In genomic region chr22:37610153-37610475, GRCh38 we compare ENCODE assay signal across 10 cellular contexts. TPM values are rescaled to one million over a fixed set of nuclear protein-coding genes. Genes with fewer than 3 reads are reported as not detected.
DNase-seq lines count a peak whose midpoint lies in the region; ATAC-seq and TF ChIP-seq lines count a peak whose summit lies in the region.
"Not testable (repeated sequence)": the region's sequence is repeated elsewhere in the genome, so short reads cannot be mapped to it uniquely, and the experiment has no call there.
"Had no signal": no experiment of that assay in that cellular context is flagged by ENCODE, and none has a peak within 500 bp of the region (broad histone marks: within the 10 kb centered on the region; RNA-seq: fewer than 3 reads in every experiment).

No MANE protein-coding gene starts in this region.

- peaks cover 32% of the 10 kb centered on the region for H3K79me2 ChIP-seq in PC-9 (ENCODE audit: low read depth)

- not testable (repeated sequence) for TF ChIP-seq CTCF in AG04450 (IDR thresholded peaks at IDR 0.05; ENCODE audit: low read depth, low read length); PC-9 (conservative IDR thresholded peaks at IDR 0.05); chondrocyte (IDR thresholded peaks at IDR 0.05); heart right ventricle (IDR thresholded peaks at IDR 0.05)

- H3K4me3 Mint-ChIP-seq in activated T-cell treated with anti-CD3 and anti-CD28 coated beads, Interleukin-2, amount 50 U/mL, for 24 hours = peak overlapping the region; percentile 99
- peak overlapping the region; percentile 88 for H3K4me3 Mint-ChIP-seq in chondrocyte (ENCODE audit: unreplicated experiment)
- H3K4me3 Mint-ChIP-seq in naive B cell = peak overlapping the region; percentile 86 to 97 (median 92)
- peak overlapping the region; percentile 95 for H3K4me3 Mint-ChIP-seq in stimulated activated memory B cell treated with anti-CD40 and anti-IgM and Interleukin-4, amounts not matched to agents 10 μg/mL and 1 μg/mL and 100 μg/mL, for 72 hours

- H3K4me1 ChIP-seq in PC-9 (replicated peaks; ENCODE audit: insufficient read depth) (peaks cover 40% of the 10 kb centered on the region), heart right ventricle (peaks cover 7 to 50% (median 36%) of the 10 kb centered on the region in 9 donors)

- H3K27ac Mint-ChIP-seq in activated T-cell treated with anti-CD3 and anti-CD28 coated beads, Interleukin-2, amount 50 U/mL, for 24 hours = peak overlapping the region; percentile 95
- peak overlapping the region; percentile 93 for H3K27ac Mint-ChIP-seq in chondrocyte (ENCODE audit: unreplicated experiment)
- peak overlapping the region in 4 of 6 donors; percentile 71 to 97 (median 80) for H3K27ac Mint-ChIP-seq in naive B cell
- H3K27ac Mint-ChIP-seq in stimulated activated memory B cell treated with anti-CD40 and anti-IgM and Interleukin-4, amounts not matched to agents 10 μg/mL and 1 μg/mL and 100 μg/mL, for 72 hours = peak overlapping the region; percentile 99

- not testable (repeated sequence) for H2AFZ ChIP-seq in PC-9

- not testable (repeated sequence) for H3K36me3 ChIP-seq in H7 (replicated peaks; ENCODE audit: control insufficient read depth, insufficient read depth, low read length); PC-9 (ENCODE audit: low read depth)
- peaks cover 0 to 15% (median 7%) of the 10 kb centered on the region in 9 donors for H3K36me3 ChIP-seq in heart right ventricle

- POLR2A ChIA-PET in AG04450 (lab: Yijun Ruan, JAX) = interaction anchor here (0.6 to 2.7 kb wide), 5 partner anchors 9 to 98 kb away, joined by 3 to 15 read pairs (median 3); partner anchors contain the start of gene LGALS1
- POLR2A ChIA-PET in PC-9 (lab: Charles Lee; ENCODE audit: unreplicated experiment) = not testable (repeated sequence)

- H3K4me2 ChIP-seq in PC-9 = peak overlapping the region; percentile 93

- H3K27me3 Mint-ChIP-seq in activated T-cell treated with anti-CD3 and anti-CD28 coated beads, Interleukin-2, amount 50 U/mL, for 24 hours; chondrocyte (ENCODE audit: low read depth); stimulated activated memory B cell treated with anti-CD40 and anti-IgM and Interleukin-4, amounts not matched to agents 10 μg/mL and 1 μg/mL and 100 μg/mL, for 72 hours: not testable (repeated sequence)
- H3K27me3 Mint-ChIP-seq in naive B cell = peaks cover 4 to 10% (median 9%) of the 10 kb centered on the region in 3 donors

- H3K27me3 ChIP-seq in AG04450 (ENCODE audit: control insufficient read depth, insufficient read depth, low read length); H7 (ENCODE audit: control insufficient read depth, insufficient read depth, low read length); PC-9 (ENCODE audit: insufficient read depth, low read depth); heart right ventricle: not testable (repeated sequence)

- H3K4me1 Mint-ChIP-seq in activated T-cell treated with anti-CD3 and anti-CD28 coated beads, Interleukin-2, amount 50 U/mL, for 24 hours (ENCODE audit: low read depth) = peaks cover 45% of the 10 kb centered on the region
- H3K4me1 Mint-ChIP-seq in chondrocyte (ENCODE audit: low read depth) = peaks cover 39% of the 10 kb centered on the region
- peaks cover 25 to 41% (median 37%) of the 10 kb centered on the region in 3 donors for H3K4me1 Mint-ChIP-seq in naive B cell
- H3K4me1 Mint-ChIP-seq in stimulated activated memory B cell treated with anti-CD40 and anti-IgM and Interleukin-4, amounts not matched to agents 10 μg/mL and 1 μg/mL and 100 μg/mL, for 72 hours = peaks cover 45% of the 10 kb centered on the region

- peaks cover 37% of the 10 kb centered on the region for H3K36me3 Mint-ChIP-seq in activated T-cell treated with anti-CD3 and anti-CD28 coated beads, Interleukin-2, amount 50 U/mL, for 24 hours (ENCODE audit: low read depth)
- H3K36me3 Mint-ChIP-seq in chondrocyte (ENCODE audit: low read depth); naive B cell: not testable (repeated sequence)
- H3K36me3 Mint-ChIP-seq in stimulated activated memory B cell treated with anti-CD40 and anti-IgM and Interleukin-4, amounts not matched to agents 10 μg/mL and 1 μg/mL and 100 μg/mL, for 72 hours = peaks cover 25% of the 10 kb centered on the region

- H3K4me3 ChIP-seq in AG04450 (ENCODE audit: low read depth, low read length) = peak overlapping the region; percentile 82
- peak overlapping the region; percentile 90; the same call in 1 of the 2 replicates for H3K4me3 ChIP-seq in H7 (ENCODE audit: insufficient read depth, low read depth, low read length)
- peak overlapping the region; percentile 60 for H3K4me3 ChIP-seq in PC-9
- H3K4me3 ChIP-seq in heart right ventricle = peak overlapping the region in 7 of 10 donors; percentile 77 to 97 (median 86)

- CTCF ChIA-PET in AG04450 (lab: Charles Lee) (interaction anchor here (1.0 kb wide), 1 partner anchor 33 kb away, joined by 3 read pairs; no protein-coding TSS in a partner anchor), PC-9 (lab: Charles Lee) (interaction anchor here (0.6 kb wide), 1 partner anchor 293 kb away, joined by 18 read pairs; no protein-coding TSS in a partner anchor)

- ATAC-seq in heart right ventricle; naive B cell (ENCODE audit: low read depth in 2 of 2); stimulated activated memory B cell treated with anti-CD40 and anti-IgM and Interleukin-4, amounts not matched to agents 10 μg/mL and 1 μg/mL and 100 μg/mL, for 72 hours: not testable (repeated sequence)

- WGBS in heart right ventricle, 2 donors = 81 to 82% methylated on average over 3 of the region's 3 CpGs

- not testable (repeated sequence) for H3K9me3 Mint-ChIP-seq in activated T-cell treated with anti-CD3 and anti-CD28 coated beads, Interleukin-2, amount 50 U/mL, for 24 hours; chondrocyte (ENCODE audit: low read depth); naive B cell; stimulated activated memory B cell treated with anti-CD40 and anti-IgM and Interleukin-4, amounts not matched to agents 10 μg/mL and 1 μg/mL and 100 μg/mL, for 72 hours

- BruUV-seq in PC-9 (replicated peaks; lab: Mats Ljungman, UMichigan) = not testable (repeated sequence)

- intact Hi-C loops in PC-9 (cut with micrococcal nuclease; ENCODE audit: unreplicated experiment); heart right ventricle (cut with DNase I): not testable (repeated sequence)

- not testable (repeated sequence) for DNase-seq in AG04450 (ENCODE audit: low read depth, low spot score); H7; PC-9; activated T-cell treated with anti-CD3 and anti-CD28 coated beads, Interleukin-2, amount 50 U/mL, for 24 hours; chondrocyte (ENCODE audit: low spot score); heart right ventricle; naive B cell

- H3K27ac ChIP-seq in AG04450 (ENCODE audit: low read depth, low read length) = not testable (repeated sequence)
- 0 out of 2 replicates have a peak overlapping the region, but pooled peaks have one; percentile 99 for H3K27ac ChIP-seq in PC-9
- H3K27ac ChIP-seq in heart right ventricle = peak overlapping the region in 6 of 10 donors; percentile 95 to 98 (median 96)

- not testable (repeated sequence) for H3K9me2 ChIP-seq in PC-9 (ENCODE audit: insufficient read depth)

- H3F3A ChIP-seq in PC-9 (ENCODE audit: insufficient read depth, low read depth) = peaks cover 19% of the 10 kb centered on the region

- H3K9me3 ChIP-seq in AG04450 (ENCODE audit: control insufficient read depth, insufficient read depth, low read length); PC-9 (ENCODE audit: insufficient read depth, low read depth); heart right ventricle: not testable (repeated sequence)

- H4K20me1 ChIP-seq in PC-9 (ENCODE audit: insufficient read depth) = not testable (repeated sequence)

RNA-seq across cellular contexts. Expression of gene GGA1, which starts 1.5 kb away (rescaled TPM):
- polyA plus RNA-seq in AG04450 (2011; rRNA removed) = 24.7 and 26.1 TPM in 2 replicates
- polyA minus RNA-seq in AG04450 (2011; rRNA and poly(A)+ RNA removed) = 23.2 and 24.4 TPM in 2 replicates
- total RNA-seq in H7 (2014; rRNA removed; shearing (Covaris generic)) = 67.9 and 98.6 TPM in 2 replicates
- total RNA-seq in PC-9 (2021) = 99.2 and 102 TPM in 2 replicates
- total RNA-seq in chondrocyte = 32.0 to 35.9 TPM (median 34.8 TPM) in 3 replicates
- 10 to 100 TPM; 22.9 to 32.6 (median 25.4) TPM for total RNA-seq in heart right ventricle
- polyA plus RNA-seq in heart right ventricle = 10 to 100 TPM; 31.0 to 39.7 TPM
- 10 to 100 TPM; 15.5 to 28.9 (median 24.2) TPM for polyA plus RNA-seq in naive B cell (ENCODE audit: low read depth in 6 of 6)

RNA-seq across cellular contexts. Expression of gene SH3BP1, which starts 29.4 kb away (rescaled TPM):
- polyA plus RNA-seq in AG04450 (2011; rRNA removed) (8.4 and 11.3 TPM in 2 replicates), heart right ventricle (1 to 10 TPM; 1.4 to 1.5 TPM), naive B cell (ENCODE audit: low read depth in 6 of 6) (1 to 10 TPM; 2.7 to 8.0 (median 3.2) TPM)
- polyA minus RNA-seq in AG04450 (2011; rRNA and poly(A)+ RNA removed) = 12.8 and 14.4 TPM in 2 replicates
- 30.0 and 35.2 TPM in 2 replicates for total RNA-seq in H7 (2014; rRNA removed; shearing (Covaris generic))
- total RNA-seq in PC-9 (2021) (52.1 and 60.5 TPM in 2 replicates), chondrocyte (1.6 to 2.7 TPM (median 2.4 TPM) in 3 replicates), heart right ventricle (1 to 10 TPM in 8 of 10 donors, under 1 TPM in 2; 0.50 to 9.3 (median 2.7) TPM)

RNA-seq across cellular contexts. Expression of gene LGALS2, which starts 30.2 kb away (rescaled TPM):
- not detected in 2 replicates for polyA plus RNA-seq in AG04450 (2011; rRNA removed)
- polyA minus RNA-seq in AG04450 (2011; rRNA and poly(A)+ RNA removed) = not detected in 2 replicates
- total RNA-seq in H7 (2014; rRNA removed; shearing (Covaris generic)) = not detected in 2 replicates
- not detected in 2 replicates for total RNA-seq in PC-9 (2021)
- total RNA-seq in chondrocyte = not detected in 3 replicates
- total RNA-seq in heart right ventricle = 1 to 10 TPM in 1 of 10 donors, under 1 TPM in 2, not detected in 7; 0.53 to 6.5 (median 0.61) TPM
- polyA plus RNA-seq in heart right ventricle = not detected
- 1 to 10 TPM in 1 of 6 donors, under 1 TPM in 3, not detected in 2; 0.60 to 2.6 (median 0.66) TPM for polyA plus RNA-seq in naive B cell (ENCODE audit: low read depth in 6 of 6)
- total RNA-seq: bronchial epithelial cell, M059J had no signal

RNA-seq across cellular contexts. Expression of gene PDXP, which starts 48.4 kb away (rescaled TPM):
- polyA plus RNA-seq in AG04450 (2011; rRNA removed) = 11.7 and 17.7 TPM in 2 replicates
- 6.3 and 9.7 TPM in 2 replicates for polyA minus RNA-seq in AG04450 (2011; rRNA and poly(A)+ RNA removed)
- total RNA-seq in H7 (2014; rRNA removed; shearing (Covaris generic)) = 54.1 and 60.9 TPM in 2 replicates
- total RNA-seq in PC-9 (2021) = 10.9 and 13.5 TPM in 2 replicates
- 14.8 to 17.2 TPM (median 15.2 TPM) in 3 replicates for total RNA-seq in chondrocyte
- 10 to 100 TPM; 16.6 to 29.9 (median 21.2) TPM for total RNA-seq in heart right ventricle
- 10 to 100 TPM in 1 of 2 donors, 1 to 10 TPM in 1; 5.3 to 26.9 TPM for polyA plus RNA-seq in heart right ventricle
- 10 to 100 TPM in 1 of 6 donors, 1 to 10 TPM in 5; 4.0 to 14.3 (median 7.6) TPM for polyA plus RNA-seq in naive B cell (ENCODE audit: low read depth in 6 of 6)

RNA-seq across cellular contexts. Expression of gene CDC42EP1, which starts 49.8 kb away (rescaled TPM):
- 13.0 and 18.4 TPM in 2 replicates for polyA plus RNA-seq in AG04450 (2011; rRNA removed)
- 11.3 and 11.8 TPM in 2 replicates for polyA minus RNA-seq in AG04450 (2011; rRNA and poly(A)+ RNA removed)
- 13.3 and 22.5 TPM in 2 replicates for total RNA-seq in H7 (2014; rRNA removed; shearing (Covaris generic))
- total RNA-seq in PC-9 (2021) = 94.0 and 110 TPM in 2 replicates
- total RNA-seq in chondrocyte = 155 to 167 TPM (median 156 TPM) in 3 replicates
- 10 to 100 TPM; 10.6 to 48.3 (median 16.2) TPM for total RNA-seq in heart right ventricle
- polyA plus RNA-seq in heart right ventricle = 10 to 100 TPM; 12.6 to 19.7 TPM
- under 1 TPM in 5 of 6 donors, not detected in 1; 0.22 to 0.82 (median 0.26) TPM for polyA plus RNA-seq in naive B cell (ENCODE audit: low read depth in 6 of 6)
